Comparison of ENCODE assay signal across 21 cellular contexts in the genomic region with DNA sequence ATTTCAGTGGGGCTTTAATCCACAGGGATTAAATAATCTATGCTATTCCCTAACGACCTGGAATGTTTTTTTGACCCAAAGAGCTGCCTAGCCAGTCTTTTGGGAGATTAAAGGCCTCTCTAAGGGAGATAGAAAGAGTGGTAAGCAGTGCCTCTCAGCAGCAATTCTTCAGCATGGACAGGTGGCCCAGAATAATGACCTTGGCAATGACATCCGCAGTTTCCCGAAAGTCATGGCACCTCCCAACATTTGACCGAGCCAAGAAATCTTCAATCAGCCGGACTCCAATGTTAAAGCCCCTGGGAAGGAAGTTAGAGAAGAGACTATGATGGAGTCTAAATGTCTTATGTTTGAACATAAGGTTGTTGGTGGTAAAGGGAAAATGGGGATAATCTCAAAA. TPM values are rescaled to one million over a fixed set of nuclear protein-coding genes. Genes with fewer than 3 reads are reported as not detected.
"Had no signal": no experiment of that assay in that cellular context is flagged by ENCODE, and none has a peak within 500 bp of the region (broad histone marks: within the 10 kb centered on the region; RNA-seq: fewer than 3 reads in every experiment).

No MANE protein-coding gene starts in this region.

- H3K9ac ChIP-seq: neural progenitor cell, SK-N-SH had no signal

- H3K4me3 ChIP-seq: colonic mucosa, neural progenitor cell, prostate gland, skin epidermis, stomach, testis had no signal

- DNase-seq: activated CD4-positive, alpha-beta T cell treated with anti-CD3 and anti-CD28 coated beads, Interleukin-2, amount 10 ng/mL, durations not matched to agents 24 days and 14 days; activated CD4-positive, CD25-positive, alpha-beta regulatory T cell; activated CD8-positive, alpha-beta memory T cell treated with anti-CD3 and anti-CD28 coated beads for 24 hours; activated CD8-positive, alpha-beta memory T cell treated with anti-CD3 and anti-CD28 coated beads, Interleukin-2, amount 50 U/mL, for 48 hours; activated naive CD8-positive, alpha-beta T cell treated with anti-CD3 and anti-CD28 coated beads, Interleukin-2, amount 10 ng/mL, durations not matched to agents 7 days and 5 days; caudate nucleus; colonic mucosa; endodermal cell; head of caudate nucleus; left ventricle myocardium superior; SK-N-SH; stomach; T-helper 9 cell; testis had no signal

- H3K27me3 Mint-ChIP-seq: activated CD4-positive, alpha-beta T cell treated with anti-CD3 and anti-CD28 coated beads, Interleukin-2, amount 10 ng/mL, durations not matched to agents 24 days and 14 days; activated naive CD8-positive, alpha-beta T cell treated with anti-CD3 and anti-CD28 coated beads, Interleukin-2, amount 10 ng/mL, durations not matched to agents 7 days and 5 days; brain had no signal

- H3K4me3 Mint-ChIP-seq: activated CD4-positive, alpha-beta T cell treated with anti-CD3 and anti-CD28 coated beads, Interleukin-2, amount 10 ng/mL, durations not matched to agents 24 days and 14 days; activated naive CD8-positive, alpha-beta T cell treated with anti-CD3 and anti-CD28 coated beads, Interleukin-2, amount 10 ng/mL, durations not matched to agents 7 days and 5 days; brain; endodermal cell; neural progenitor cell had no signal

- H3K4me2 ChIP-seq: neural progenitor cell, SK-N-SH had no signal

- H3K27me3 ChIP-seq: colonic mucosa, neural progenitor cell, stomach, testis had no signal

- H3K36me3 ChIP-seq: colonic mucosa, neural progenitor cell, prostate gland had no signal

- H3K4me1 Mint-ChIP-seq: endodermal cell had no signal

- H3K9me2 ChIP-seq: SK-N-SH had no signal

- H3K4me1 ChIP-seq: colonic mucosa, neural progenitor cell, prostate gland had no signal

- H3K9me3 Mint-ChIP-seq: activated CD4-positive, alpha-beta T cell treated with anti-CD3 and anti-CD28 coated beads, Interleukin-2, amount 10 ng/mL, durations not matched to agents 24 days and 14 days; activated naive CD8-positive, alpha-beta T cell treated with anti-CD3 and anti-CD28 coated beads, Interleukin-2, amount 10 ng/mL, durations not matched to agents 7 days and 5 days; brain; endodermal cell; neural progenitor cell had no signal

- H3K27ac ChIP-seq: colonic mucosa, neural progenitor cell, prostate gland, testis had no signal

- ATAC-seq: left ventricle myocardium superior, right cardiac atrium had no signal

- H2AFZ ChIP-seq: neural progenitor cell had no signal

- H3K9me3 ChIP-seq: colonic mucosa, prostate gland, SK-N-SH, stomach, testis had no signal

- H3K27ac Mint-ChIP-seq: activated CD4-positive, alpha-beta T cell treated with anti-CD3 and anti-CD28 coated beads, Interleukin-2, amount 10 ng/mL, durations not matched to agents 24 days and 14 days; activated naive CD8-positive, alpha-beta T cell treated with anti-CD3 and anti-CD28 coated beads, Interleukin-2, amount 10 ng/mL, durations not matched to agents 7 days and 5 days; neural progenitor cell had no signal

RNA-seq across cellular contexts. Expression of gene TEKT2, which starts 55.6 kb away (rescaled TPM):
- total RNA-seq: activated CD4-positive, alpha-beta T cell treated with anti-CD3 and anti-CD28 coated beads, Interleukin-2, amount 10 ng/mL, durations not matched to agents 24 days and 14 days; activated naive CD8-positive, alpha-beta T cell treated with anti-CD3 and anti-CD28 coated beads, Interleukin-2, amount 10 ng/mL, durations not matched to agents 7 days and 5 days; left ventricle myocardium superior; osteoblast; stomach; ureter had no signal
